In genomic region chr1:117574206-117574835, GRCh38 we compare ENCODE assay signal across 20 cellular contexts. TPM values are rescaled to one million over a fixed set of nuclear protein-coding genes. Genes with fewer than 3 reads are reported as not detected.
DNase-seq lines count a peak whose midpoint lies in the region; TF ChIP-seq lines count a peak whose summit lies in the region.
"Had no signal": no experiment of that assay in that cellular context is flagged by ENCODE, and none has a peak within 500 bp of the region (broad histone marks: within the 10 kb centered on the region; RNA-seq: fewer than 3 reads in every experiment).

No MANE protein-coding gene starts in this region.

- no peaks in the 10 kb centered on the region for H3K9me3 Mint-ChIP-seq in activated CD4-positive, alpha-beta T cell treated with anti-CD3 and anti-CD28 coated beads, Interleukin-2, amount 10 ng/mL, durations not matched to agents 7 days and 5 days
- H3K9me3 Mint-ChIP-seq: activated B cell treated with CpG ODN at 0.5 μM for 24 hours; dendritic cell treated with granulocyte-macrophage colony-stimulating factor and Interleukin-4, amounts not matched to agents 40 ng/mL and 50 ng/mL, for 4 days had no signal

- no peak overlapping the region for H3K4me3 ChIP-seq in iPS-20b (ENCODE audit: low read length)
- H3K4me3 ChIP-seq in transverse colon: no peak overlapping the region
- H3K4me3 ChIP-seq: pancreas, SJSA1 had no signal

- TF ChIP-seq CTCF in transverse colon (IDR thresholded peaks at IDR 0.05): no peak

- H3K27me3 ChIP-seq in iPS-20b (ENCODE audit: insufficient read depth, low read length): no peaks in the 10 kb centered on the region
- H3K27me3 ChIP-seq in transverse colon: no peaks in the 10 kb centered on the region
- H3K27me3 ChIP-seq: pancreas, SJSA1 had no signal

- H3K4me1 ChIP-seq in iPS-20b (ENCODE audit: insufficient read depth, low read length): peaks cover 14% of the 10 kb centered on the region; the same call in 1 of the 2 replicates
- H3K4me1 ChIP-seq in transverse colon: peaks cover 0 to 34% (median 17%) of the 10 kb centered on the region in 4 donors
- H3K4me1 ChIP-seq: SJSA1 had no signal

- H3K9me3 ChIP-seq in iPS-20b (ENCODE audit: insufficient read depth, low read depth, low read length) (no peaks in the 10 kb centered on the region), transverse colon (no peaks in the 10 kb centered on the region)
- H3K9me3 ChIP-seq: pancreas, SJSA1 had no signal

- H3K9ac ChIP-seq in iPS-20b (ENCODE audit: low read depth, low read length): peak overlapping the region; percentile 27; the same call in 1 of the 2 replicates

- H3K27me3 Mint-ChIP-seq in activated CD4-positive, alpha-beta T cell treated with anti-CD3 and anti-CD28 coated beads, Interleukin-2, amount 10 ng/mL, durations not matched to agents 7 days and 5 days: peaks cover 6% of the 10 kb centered on the region
- H3K27me3 Mint-ChIP-seq: activated B cell treated with CpG ODN at 0.5 μM for 24 hours; dendritic cell treated with granulocyte-macrophage colony-stimulating factor and Interleukin-4, amounts not matched to agents 40 ng/mL and 50 ng/mL, for 4 days had no signal

- in situ Hi-C loops in transverse colon (cut with MboI; ENCODE audit: low pct_ligation_motif_present in 1 of 4, low pct_unique_long_range_greater_than_20kb in 1 of 4, low sequenced_read_pairs in 3 of 4): no loop called here

- no peaks in the 10 kb centered on the region for H3K36me3 Mint-ChIP-seq in activated CD4-positive, alpha-beta T cell treated with anti-CD3 and anti-CD28 coated beads, Interleukin-2, amount 10 ng/mL, durations not matched to agents 7 days and 5 days (ENCODE audit: low read depth)

- POLR2A ChIA-PET in activated CD4-positive, alpha-beta T cell treated with anti-CD3 and anti-CD28 coated beads, Interleukin-2, amount 10 ng/mL, durations not matched to agents 7 days and 5 days (lab: Charles Lee): interaction anchor here (0.5 kb wide), 1 partner anchor 458 kb away, joined by 4 read pairs; no protein-coding TSS in a partner anchor

- H3K27ac Mint-ChIP-seq in activated CD4-positive, alpha-beta T cell treated with anti-CD3 and anti-CD28 coated beads, Interleukin-2, amount 10 ng/mL, durations not matched to agents 7 days and 5 days: peak overlapping the region; percentile 64
- H3K27ac Mint-ChIP-seq: activated B cell treated with CpG ODN at 0.5 μM for 24 hours; dendritic cell treated with granulocyte-macrophage colony-stimulating factor and Interleukin-4, amounts not matched to agents 40 ng/mL and 50 ng/mL, for 4 days had no signal

- TF ChIP-seq EP300 in transverse colon (IDR thresholded peaks at IDR 0.05; ENCODE audit: low read depth): no peak

- CTCF ChIA-PET in activated CD4-positive, alpha-beta T cell treated with anti-CD3 and anti-CD28 coated beads, Interleukin-2, amount 10 ng/mL, durations not matched to agents 7 days and 5 days (lab: Charles Lee): interaction anchor here (0.8 to 2.3 kb wide), 7 partner anchors 9 to 100 kb away, joined by 3 to 6 read pairs (median 4); no protein-coding TSS in a partner anchor

- peaks cover 42% of the 10 kb centered on the region for H3K4me1 Mint-ChIP-seq in activated CD4-positive, alpha-beta T cell treated with anti-CD3 and anti-CD28 coated beads, Interleukin-2, amount 10 ng/mL, durations not matched to agents 7 days and 5 days

- WGBS in transverse colon (ENCODE audit: low coverage in 1 of 2), 2 donors: 88 to 94% methylated on average over 4 to 5 of the region's 5 CpGs

- no peak for TF ChIP-seq POLR2A in transverse colon (IDR thresholded peaks at IDR 0.05)

- no peak overlapping the region for H3K4me3 Mint-ChIP-seq in activated CD4-positive, alpha-beta T cell treated with anti-CD3 and anti-CD28 coated beads, Interleukin-2, amount 10 ng/mL, durations not matched to agents 7 days and 5 days
- H3K4me3 Mint-ChIP-seq: activated B cell treated with CpG ODN at 0.5 μM for 24 hours; dendritic cell treated with granulocyte-macrophage colony-stimulating factor and Interleukin-4, amounts not matched to agents 40 ng/mL and 50 ng/mL, for 4 days had no signal

- intact Hi-C loops in transverse colon (cut with DNase I; ENCODE audit: low total_unique reads): no loop called here

- no peak for DNase-seq in activated CD4-positive, alpha-beta T cell treated with anti-CD3 and anti-CD28 coated beads, Interleukin-2, amount 10 ng/mL, durations not matched to agents 7 days and 5 days
- no peak for DNase-seq in activated CD4-positive, alpha-beta T cell treated with anti-CD3 and anti-CD28 coated beads, Interleukin-2, amount 50 U/mL, for 4 hours
- DNase-seq in NCI-H2029 (lab: John Stamatoyannopoulos, UW): peak; percentile 72
- peak; percentile 5 for DNase-seq in transverse colon
- no peak for DNase-seq in GM19240 (ENCODE audit: insufficient read length, low spot score)
- no peak for DNase-seq in GF-D8 (lab: John Stamatoyannopoulos, UW)
- DNase-seq in NCI-H1105 (lab: John Stamatoyannopoulos, UW): no peak
- DNase-seq: activated B cell treated with CpG ODN at 0.5 μM for 24 hours; C1 segment of cervical spinal cord; DMS79 treated with DMSO at 0.1 percent for 48 hours; hippocampal formation; kidney; mammary epithelial cell; NCI-H2107; NCI-H526; stimulated activated naive CD8-positive, alpha-beta T cell treated with anti-CD3 and anti-CD28 coated beads, Interleukin-15, Interleukin-2, amounts not matched to agents 100 U/mL and 50 U/mL, for 24 hours had no signal

- H3K36me3 ChIP-seq in iPS-20b (ENCODE audit: insufficient read depth, low read depth, low read length) (no peaks in the 10 kb centered on the region), transverse colon (no peaks in the 10 kb centered on the region)
- H3K36me3 ChIP-seq: pancreas, SJSA1 had no signal

- H3K27ac ChIP-seq in iPS-20b (ENCODE audit: low read length): no peak overlapping the region
- no peak overlapping the region for H3K27ac ChIP-seq in transverse colon
- H3K27ac ChIP-seq: pancreas, SJSA1 had no signal

RNA-seq across cellular contexts. Expression of gene TENT5C, which starts 31.5 kb away (rescaled TPM):
- 10 to 100 TPM; 13.3 to 13.7 TPM for total RNA-seq in activated CD4-positive, alpha-beta T cell treated with anti-CD3 and anti-CD28 coated beads, Interleukin-2, amount 10 ng/mL, durations not matched to agents 7 days and 5 days
- total RNA-seq in transverse colon: 10 to 100 TPM in 3 of 4 donors, 1 to 10 TPM in 1; 3.4 to 30.8 (median 18.1) TPM

Comparison
In these comparisons a context has a peak if more than half of its experiments do, and no peak if none do; other contexts are left out.
1. DNase-seq: peak in NCI-H2029 (single experiment) and transverse colon (single experiment); none in activated CD4-positive, alpha-beta T cell treated with anti-CD3 and anti-CD28 coated beads, Interleukin-2, amount 10 ng/mL, durations not matched to agents 7 days and 5 days (single experiment), activated CD4-positive, alpha-beta T cell treated with anti-CD3 and anti-CD28 coated beads, Interleukin-2, amount 50 U/mL, for 4 hours (0 of 2), GM19240 (single experiment), GF-D8 (single experiment) and NCI-H1105 (single experiment).